In the genomic region with DNA sequence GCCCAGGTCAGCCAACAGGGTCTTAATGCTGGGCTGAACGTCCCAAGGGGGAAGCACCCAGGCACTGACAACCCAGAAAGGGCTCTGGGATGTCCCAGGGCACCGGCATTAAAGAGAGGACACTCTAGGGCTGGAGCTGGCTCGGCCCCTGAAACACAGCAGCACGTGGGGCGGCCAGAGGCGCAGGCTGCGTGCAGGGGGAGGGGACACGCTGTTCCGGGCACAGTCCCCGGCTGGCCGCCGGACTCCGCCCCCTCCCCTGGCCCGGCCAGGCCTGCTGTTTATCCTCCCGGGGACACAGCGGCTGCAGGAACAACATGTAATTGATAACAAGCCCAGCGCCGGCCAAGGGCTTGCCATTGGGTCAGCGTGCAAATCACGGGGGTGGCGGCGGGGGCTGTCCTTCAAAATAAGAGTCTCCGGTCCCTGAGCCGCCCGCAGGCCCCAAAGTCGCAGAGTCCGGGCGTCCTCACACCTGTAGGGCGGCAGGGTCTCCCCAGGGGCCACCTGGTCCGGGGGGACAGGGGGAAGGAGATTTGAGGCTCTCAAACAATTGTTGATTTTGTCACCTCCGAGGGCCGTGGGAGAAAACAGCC, we compare ENCODE assay signal across 9 cellular contexts. TPM values are rescaled to one million over a fixed set of nuclear protein-coding genes. Genes with fewer than 3 reads are reported as not detected.
DNase-seq lines count a peak whose midpoint lies in the region; ATAC-seq, FAIRE-seq and TF ChIP-seq lines count a peak whose summit lies in the region.
"Had no signal": no experiment of that assay in that cellular context is flagged by ENCODE, and none has a peak within 500 bp of the region (broad histone marks: within the 10 kb centered on the region; RNA-seq: fewer than 3 reads in every experiment).

No MANE protein-coding gene starts in this region.

- BruUV-seq in OCI-LY7 (replicated peaks; lab: Mats Ljungman, UMichigan), result no TSS peak

- H3K4me2 ChIP-seq in OCI-LY7 (ENCODE audit: low read length) (peak overlapping the region; percentile 86), keratinocyte (ENCODE audit: control insufficient read depth, extremely low read depth, insufficient read depth, low read depth, low read length) (peak overlapping the region; percentile 59), skeletal muscle satellite cell (ENCODE audit: low read length) (peak overlapping the region; percentile 90)

- no peak for TF ChIP-seq CTCF in OCI-LY7 (conservative IDR thresholded peaks at IDR 0.05; ENCODE audit: low read length)
- no peak for TF ChIP-seq CTCF in choroid plexus epithelial cell (conservative IDR thresholded peaks at IDR 0.05; ENCODE audit: low read depth, low read length)
- TF ChIP-seq CTCF in keratinocyte (optimal IDR thresholded peaks at IDR 0.05 in 1 of 3, IDR thresholded peaks at IDR 0.05 in 1 of 3, conservative IDR thresholded peaks at IDR 0.05 in 1 of 3; ENCODE audit: extremely low read depth in 1 of 3, insufficient read depth in 2 of 3, low read length in 3 of 3), result no peak

- H3K27me3 ChIP-seq in keratinocyte (ENCODE audit: control insufficient read depth, extremely low read depth, insufficient read depth, low read length), result peaks cover 46% of the 10 kb centered on the region
- H3K27me3 ChIP-seq in skeletal muscle satellite cell (ENCODE audit: control insufficient read depth, insufficient read depth, low read length), result peaks cover 29% of the 10 kb centered on the region

- POLR2A ChIA-PET in OCI-LY7 (lab: Charles Lee), result interaction anchor here (0.6 to 1.6 kb wide), 2 partner anchors 9 to 99 kb away, joined by 3 read pairs; no protein-coding TSS in a partner anchor

- dilution Hi-C loops in keratinocyte (cut with MboI; ENCODE audit: extremely low pct_ligation_motif_present, low sequenced_read_pairs), result no loop called here

- H3K36me3 ChIP-seq in OCI-LY7 (ENCODE audit: insufficient read depth, low read length) (no peaks in the 10 kb centered on the region), keratinocyte (ENCODE audit: control insufficient read depth in 2 of 2, extremely low read depth in 1 of 2, insufficient read depth in 2 of 2, low read length in 2 of 2) (no peaks in the 10 kb centered on the region), skeletal muscle satellite cell (ENCODE audit: insufficient read depth, low read length) (no peaks in the 10 kb centered on the region)

- H3K9me3 ChIP-seq in OCI-LY7 (ENCODE audit: low read length), result no peaks in the 10 kb centered on the region
- H3K9me3 ChIP-seq in keratinocyte (ENCODE audit: control insufficient read depth, low read depth, low read length), result no peaks in the 10 kb centered on the region
- H3K9me3 ChIP-seq in skeletal muscle satellite cell (replicated peaks; ENCODE audit: low read length), result peaks cover 9% of the 10 kb centered on the region

- peak overlapping the region; percentile 81 for H3K4me3 Mint-ChIP-seq in T-helper 1 cell treated with Interleukin-12 subunit alpha and Interleukin-12 subunit beta and Interleukin-4 antibody, amounts not matched to agents 30 μg/mL and 1 μg/mL, for 36 hours

- no peak overlapping the region for H3K9ac ChIP-seq in keratinocyte (ENCODE audit: control insufficient read depth, extremely low read depth, insufficient read depth, low read length)
- H3K9ac ChIP-seq in skeletal muscle satellite cell (ENCODE audit: low read depth, low read length), result peak overlapping the region; percentile 54

- intact Hi-C loops in OCI-LY7 (cut with micrococcal nuclease; ENCODE audit: unreplicated experiment), result loop anchor here (1.0 to 10.0 kb wide), 5 partner anchors 68 to 761 kb away; a partner anchor contains a TSS

- peak overlapping the region; percentile 67 for H3K4me3 ChIP-seq in OCI-LY7 (ENCODE audit: low read depth, low read length, poor library complexity, severe bottlenecking)
- peak overlapping the region; percentile 69 for H3K4me3 ChIP-seq in choroid plexus epithelial cell (ENCODE audit: low read depth, low read length)
- H3K4me3 ChIP-seq in keratinocyte (ENCODE audit: control insufficient read depth in 2 of 3, extremely low read depth in 1 of 3, insufficient read depth in 2 of 3, low read depth in 1 of 3, low read length in 3 of 3), result peak overlapping the region in 1 of 3 experiments; percentile 11
- peak overlapping the region; percentile 70 for H3K4me3 ChIP-seq in skeletal muscle satellite cell (ENCODE audit: low read length)

- CTCF ChIA-PET in OCI-LY7 (lab: Charles Lee; ENCODE audit: unreplicated experiment), result no interaction called here

- no peaks in the 10 kb centered on the region for H3K36me3 Mint-ChIP-seq in T-helper 1 cell treated with Interleukin-12 subunit alpha and Interleukin-12 subunit beta and Interleukin-4 antibody, amounts not matched to agents 30 μg/mL and 1 μg/mL, for 36 hours (ENCODE audit: low read depth)

- H3K9me1 ChIP-seq in keratinocyte (ENCODE audit: control insufficient read depth, extremely low read depth, insufficient read depth, low read length), result no peaks in the 10 kb centered on the region

- no peak for FAIRE-seq in keratinocyte (lab: Jason Lieb, UNC)
- FAIRE-seq: endometrium had no signal

- no peaks in the 10 kb centered on the region for H3K79me2 ChIP-seq in OCI-LY7 (ENCODE audit: insufficient read depth, low read depth, low read length)
- H3K79me2 ChIP-seq in keratinocyte (ENCODE audit: control insufficient read depth, insufficient read depth, low read length), result no peaks in the 10 kb centered on the region

- no peak for ATAC-seq in HG02938 (IDR thresholded peaks at IDR 0.05; ENCODE audit: unreplicated experiment)

- H3K4me1 ChIP-seq in OCI-LY7 (ENCODE audit: insufficient read depth, low read length, poor library complexity, severe bottlenecking), result peaks cover 44% of the 10 kb centered on the region
- H3K4me1 ChIP-seq in keratinocyte (ENCODE audit: control insufficient read depth, extremely low read depth, insufficient read depth, low read length), result peaks cover 11% of the 10 kb centered on the region
- peaks cover 28% of the 10 kb centered on the region for H3K4me1 ChIP-seq in skeletal muscle satellite cell (ENCODE audit: control insufficient read depth, insufficient read depth, low read length)

- H3K9me2 ChIP-seq in OCI-LY7 (ENCODE audit: insufficient read depth, low read length), result no peaks in the 10 kb centered on the region

- DNase-seq in T-helper 1 cell (no peak), OCI-LY7 (ENCODE audit: low spot score) (peak; percentile 58), choroid plexus epithelial cell (ENCODE audit: low read depth) (peak; percentile 86), keratinocyte (ENCODE audit: low read depth, low spot score) (no peak), UCSD-AML1 (lab: John Stamatoyannopoulos, UW; ENCODE audit: unreplicated experiment) (no peak)

- H3K9me3 Mint-ChIP-seq in T-helper 1 cell treated with Interleukin-12 subunit alpha and Interleukin-12 subunit beta and Interleukin-4 antibody, amounts not matched to agents 30 μg/mL and 1 μg/mL, for 36 hours, result no peaks in the 10 kb centered on the region

- H3K27me3 Mint-ChIP-seq in T-helper 1 cell treated with Interleukin-12 subunit alpha and Interleukin-12 subunit beta and Interleukin-4 antibody, amounts not matched to agents 30 μg/mL and 1 μg/mL, for 36 hours (ENCODE audit: low read depth), result peaks cover 46% of the 10 kb centered on the region

- no peak overlapping the region for H3K27ac Mint-ChIP-seq in T-helper 1 cell treated with Interleukin-12 subunit alpha and Interleukin-12 subunit beta and Interleukin-4 antibody, amounts not matched to agents 30 μg/mL and 1 μg/mL, for 36 hours

- H2AFZ ChIP-seq in OCI-LY7 (ENCODE audit: low read length) (peak overlapping the region; percentile 71), keratinocyte (ENCODE audit: control insufficient read depth, low read length) (no peak overlapping the region)

- peaks cover 11% of the 10 kb centered on the region for H3K4me1 Mint-ChIP-seq in T-helper 1 cell treated with Interleukin-12 subunit alpha and Interleukin-12 subunit beta and Interleukin-4 antibody, amounts not matched to agents 30 μg/mL and 1 μg/mL, for 36 hours (ENCODE audit: low read depth)

- H3K27ac ChIP-seq in OCI-LY7 (ENCODE audit: low read depth, low read length, poor library complexity, severe bottlenecking) (peak overlapping the region; percentile 67), keratinocyte (ENCODE audit: control insufficient read depth, insufficient read depth, low read length) (no peak overlapping the region)

- no peaks in the 10 kb centered on the region for H4K20me1 ChIP-seq in OCI-LY7 (ENCODE audit: insufficient read depth, low read length)
- H4K20me1 ChIP-seq in keratinocyte (ENCODE audit: control insufficient read depth, extremely low read depth, insufficient read depth, low read length), result no peaks in the 10 kb centered on the region

RNA-seq across cellular contexts. Expression of a gene that starts 1.3 kb away (rescaled TPM):
- total RNA-seq in OCI-LY7 (2014; rRNA removed; shearing (Covaris generic)), result 12.3 and 13.8 TPM in 2 replicates
- total RNA-seq in OCI-LY7 (2022), result 26.4 and 35.0 TPM in 2 replicates
- polyA plus RNA-seq in keratinocyte, result 0.03 to 0.04 TPM in 2 of 3 replicates, not detected in the other
- not detected for polyA plus RNA-seq in keratinocyte (2011; ENCODE audit: low read depth)
- polyA plus RNA-seq in keratinocyte (2011; cell fraction: cytosol; rRNA removed), result not detected in 2 replicates
- 0.05 TPM in 1 of 2 replicates, not detected in the other for polyA plus RNA-seq in keratinocyte (2011; cell fraction: nucleus; rRNA removed)
- polyA plus RNA-seq in keratinocyte (2012; ENCODE audit: low replicate concordance), result 0.17 TPM in 1 of 2 replicates, not detected in the other
- polyA minus RNA-seq in keratinocyte, result not detected in 3 replicates
- not detected for polyA minus RNA-seq in keratinocyte (2011; cell fraction: cytosol; rRNA and poly(A)+ RNA removed)
- not detected in 2 replicates for polyA minus RNA-seq in keratinocyte (2011; cell fraction: nucleus; rRNA and poly(A)+ RNA removed)
- total RNA-seq in skeletal muscle satellite cell (2012; rRNA removed), result 0.87 and 1.5 TPM in 2 replicates

RNA-seq across cellular contexts. Expression of a gene that starts 38.8 kb away (rescaled TPM):
- total RNA-seq in OCI-LY7 (2014; rRNA removed; shearing (Covaris generic)), result not detected in 2 replicates
- total RNA-seq in OCI-LY7 (2022), result not detected in 2 replicates
- not detected in 3 replicates for polyA plus RNA-seq in keratinocyte
- not detected for polyA plus RNA-seq in keratinocyte (2011; ENCODE audit: low read depth)
- polyA plus RNA-seq in keratinocyte (2011; cell fraction: cytosol; rRNA removed), result not detected in 2 replicates
- polyA plus RNA-seq in keratinocyte (2011; cell fraction: nucleus; rRNA removed), result not detected in 2 replicates
- polyA plus RNA-seq in keratinocyte (2012; ENCODE audit: low replicate concordance), result not detected in 2 replicates
- polyA minus RNA-seq in keratinocyte, result not detected in 3 replicates
- not detected for polyA minus RNA-seq in keratinocyte (2011; cell fraction: cytosol; rRNA and poly(A)+ RNA removed)
- polyA minus RNA-seq in keratinocyte (2011; cell fraction: nucleus; rRNA and poly(A)+ RNA removed), result not detected in 2 replicates
- 0.25 TPM in 1 of 2 replicates, not detected in the other for total RNA-seq in skeletal muscle satellite cell (2012; rRNA removed)

Comparison
In these comparisons a context has a peak if more than half of its experiments do, and no peak if none do; other contexts are left out.
1. DNase-seq: peak in OCI-LY7 (single experiment) and choroid plexus epithelial cell (single experiment); none in T-helper 1 cell (0 of 5), keratinocyte (single experiment) and UCSD-AML1 (single experiment).
2. Peak in every context shown above with its lines, with median percentiles within 50 percentile points of each other: H3K4me2 ChIP-seq.